Comparison of ENCODE assay signal across 8 cellular contexts in the genomic region with DNA sequence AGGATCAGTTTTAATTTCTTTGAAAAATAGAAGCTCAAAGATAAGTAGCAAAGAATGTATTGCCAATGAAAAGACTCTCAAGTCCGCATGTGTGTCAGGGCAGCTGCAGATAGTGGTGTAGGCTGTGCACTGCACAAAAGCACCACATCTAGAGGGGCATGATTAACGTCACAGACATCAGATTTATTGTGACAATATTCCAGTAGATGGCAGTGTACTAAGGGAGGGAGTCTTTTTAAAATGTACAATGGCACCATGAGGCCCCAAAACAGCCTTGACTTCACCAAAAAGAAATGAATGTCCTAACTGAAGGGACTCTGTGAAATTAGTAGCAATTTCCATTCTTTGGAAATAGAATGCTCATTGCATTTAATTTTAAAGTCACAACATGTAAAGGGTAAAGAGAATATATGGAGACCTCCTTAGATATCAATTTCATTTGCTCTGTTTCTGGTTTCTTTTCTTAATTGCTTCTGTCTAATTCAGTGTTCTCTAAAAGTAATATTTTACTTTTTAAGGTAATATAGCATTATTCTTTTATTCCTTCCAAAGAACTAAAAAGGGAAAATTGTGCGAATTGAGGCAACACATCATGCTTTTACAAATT.
DNase-seq lines count a peak whose midpoint lies in the region; ATAC-seq and TF ChIP-seq lines count a peak whose summit lies in the region.

No MANE protein-coding gene starts in this region.

- no peaks in the 10 kb centered on the region for H3K27me3 ChIP-seq in right cardiac atrium (ENCODE audit: control insufficient read depth, insufficient read depth)
- no peaks in the 10 kb centered on the region for H3K27me3 ChIP-seq in tibial artery

- H3K4me3 Mint-ChIP-seq in activated naive CD8-positive, alpha-beta T cell treated with anti-CD3 and anti-CD28 coated beads for 36 hours: no peak overlapping the region

- intact Hi-C loops in right cardiac atrium (cut with DNase I): no loop called here
- intact Hi-C loops in tibial artery (cut with DNase I; ENCODE audit: low total_unique reads): no loop called here

- H3K27ac ChIP-seq in right cardiac atrium (ENCODE audit: low read length) (no peak overlapping the region), tibial artery (no peak overlapping the region)

- peaks cover 47% of the 10 kb centered on the region for H3K36me3 Mint-ChIP-seq in activated naive CD8-positive, alpha-beta T cell treated with anti-CD3 and anti-CD28 coated beads for 36 hours

- peaks cover 4 to 5% (median 5%) of the 10 kb centered on the region in 3 donors for H3K36me3 ChIP-seq in tibial artery

- no peaks in the 10 kb centered on the region for H3K27me3 Mint-ChIP-seq in activated naive CD8-positive, alpha-beta T cell treated with anti-CD3 and anti-CD28 coated beads for 36 hours

- TF ChIP-seq CTCF in GM13976 (IDR thresholded peaks at IDR 0.05; ENCODE audit: borderline replicate concordance, control extremely low read depth, extremely low read depth, insufficient read depth, missing control alignments) (peak; percentile 31), tibial artery (IDR thresholded peaks at IDR 0.05) (peak; percentile 37 to 47), omental fat pad (IDR thresholded peaks at IDR 0.05) (no peak)

- no peak overlapping the region for H3K27ac Mint-ChIP-seq in activated naive CD8-positive, alpha-beta T cell treated with anti-CD3 and anti-CD28 coated beads for 36 hours

- H3K4me1 ChIP-seq in right cardiac atrium (ENCODE audit: control insufficient read depth, insufficient read depth, low read length) (no peaks in the 10 kb centered on the region), tibial artery (no peaks in the 10 kb centered on the region)

- H3K9me3 Mint-ChIP-seq in activated naive CD8-positive, alpha-beta T cell treated with anti-CD3 and anti-CD28 coated beads for 36 hours: no peaks in the 10 kb centered on the region

- in situ Hi-C loops in GM13976 (cut with MboI; ENCODE audit: low sequenced_read_pairs, unreplicated experiment): no loop called here

- H3K4me3 ChIP-seq in right cardiac atrium (ENCODE audit: low read length) (no peak overlapping the region), tibial artery (no peak overlapping the region)

- H3K9me3 ChIP-seq in right cardiac atrium (ENCODE audit: control insufficient read depth, low read length) (no peaks in the 10 kb centered on the region), tibial artery (no peaks in the 10 kb centered on the region)

- H3K4me1 Mint-ChIP-seq in activated naive CD8-positive, alpha-beta T cell treated with anti-CD3 and anti-CD28 coated beads for 36 hours: peaks cover 26% of the 10 kb centered on the region

- 59% methylated on average over 3 of the region's 3 CpGs for WGBS in right cardiac atrium

- ATAC-seq in HG02642 (IDR thresholded peaks at IDR 0.05; ENCODE audit: poor library complexity, unreplicated experiment): peak; percentile 95
- ATAC-seq in right cardiac atrium: peak; percentile 74 to 76
- ATAC-seq in omental fat pad (ENCODE audit: low FRiP score): no peak

- peak; percentile 16 for DNase-seq in CD1c-positive myeloid dendritic cell (ENCODE audit: extremely low spot score)
- DNase-seq in GM13976 (ENCODE audit: low spot score): peak; percentile 55
- peak; percentile 25 for DNase-seq in NCI-H146 treated with DMSO at 0.1 percent for 48 hours (lab: John Stamatoyannopoulos, UW; ENCODE audit: unreplicated experiment)
- peak; percentile 4 for DNase-seq in activated naive CD8-positive, alpha-beta T cell treated with anti-CD3 and anti-CD28 coated beads for 36 hours
- DNase-seq in right cardiac atrium: no peak
- no peak for DNase-seq in tibial artery
- no peak for DNase-seq in omental fat pad (ENCODE audit: low spot score)

Comparison
In these comparisons a context has a peak if more than half of its experiments do, and no peak if none do; other contexts are left out.
1. DNase-seq: peak in CD1c-positive myeloid dendritic cell (single experiment), GM13976 (single experiment), NCI-H146 treated with DMSO at 0.1 percent for 48 hours (single experiment) and activated naive CD8-positive, alpha-beta T cell treated with anti-CD3 and anti-CD28 coated beads for 36 hours (single experiment); none in right cardiac atrium (0 of 3), tibial artery (0 of 2) and omental fat pad (single experiment).
2. CTCF ChIP-seq: peak in GM13976 (single experiment) and tibial artery (2 of 2); none in omental fat pad (0 of 3).